ENCODE assay signal across 21 cellular contexts in genomic region chr3:67620869-67621268, GRCh38. TPM values are rescaled to one million over a fixed set of nuclear protein-coding genes. Genes with fewer than 3 reads are reported as not detected.
A peak's percentile ranks its signal among the peaks of the same experiment; 100 is the strongest.
DNase-seq lines count a peak whose midpoint lies in the region; ATAC-seq and TF ChIP-seq lines count a peak whose summit lies in the region.
"Had no signal": no experiment of that assay in that cellular context is flagged by ENCODE, and none has a peak within 500 bp of the region (broad histone marks: within the 10 kb centered on the region; RNA-seq: fewer than 3 reads in every experiment).

No MANE protein-coding gene starts in this region.

- CTCF ChIA-PET in CD4-positive, alpha-beta memory T cell (lab: Charles Lee; ENCODE audit: partially characterized antibody): no interaction called here
- CTCF ChIA-PET in T-cell (lab: Charles Lee): interaction anchor here in 1 of 2 donors (0.6 kb wide), 1 partner anchor 1439 kb away, joined by 3 read pairs; no protein-coding TSS in a partner anchor
- CTCF ChIA-PET in naive thymus-derived CD4-positive, alpha-beta T cell (lab: Charles Lee): no interaction called here

- H3K27ac Mint-ChIP-seq in CD4-positive, alpha-beta memory T cell: peak overlapping the region in 4 of 7 donors; percentile 2 to 74 (median 54)
- peak overlapping the region; percentile 50 to 62 for H3K27ac Mint-ChIP-seq in T-cell
- peak overlapping the region in 7 of 9 donors; percentile 9 to 71 (median 44) for H3K27ac Mint-ChIP-seq in naive thymus-derived CD4-positive, alpha-beta T cell
- H3K27ac Mint-ChIP-seq: CD4-positive, alpha-beta T cell had no signal

- no peaks in the 10 kb centered on the region for H3K27me3 ChIP-seq in CD4-positive, alpha-beta memory T cell (ENCODE audit: insufficient read depth, low read length)
- no peaks in the 10 kb centered on the region for H3K27me3 ChIP-seq in naive thymus-derived CD4-positive, alpha-beta T cell (ENCODE audit: control insufficient read depth in 2 of 2, insufficient read depth in 2 of 2, low read length in 2 of 2)
- no peaks in the 10 kb centered on the region for H3K27me3 ChIP-seq in vagina
- H3K27me3 ChIP-seq: BE2C, SJSA1 had no signal

- no peak overlapping the region for H3K4me3 ChIP-seq in CD4-positive, alpha-beta memory T cell (ENCODE audit: low read length in 2 of 2)
- H3K4me3 ChIP-seq in naive thymus-derived CD4-positive, alpha-beta T cell (ENCODE audit: low read length): no peak overlapping the region
- no peak overlapping the region for H3K4me3 ChIP-seq in vagina
- H3K4me3 ChIP-seq: SJSA1 had no signal

- no peak for DNase-seq in CD4-positive, alpha-beta memory T cell
- no peak for DNase-seq in T-cell
- no peak for DNase-seq in naive thymus-derived CD4-positive, alpha-beta T cell
- no peak for DNase-seq in HCEC 1CT
- no peak for DNase-seq in substantia nigra (lab: John Stamatoyannopoulos, UW)
- no peak for DNase-seq in vagina (ENCODE audit: extremely low spot score in 2 of 2)
- DNase-seq: BE2C; Calu3; CD4-positive, alpha-beta T cell; DMS53; GDM1; KBM-7; NCI-H1092; NCI-H146; NCI-H2029; NCI-H2227 treated with DMSO at 0.1 percent for 48 hours; NCI-H524 had no signal

- H3K4me1 Mint-ChIP-seq in CD4-positive, alpha-beta memory T cell: peaks cover 24 to 53% (median 43%) of the 10 kb centered on the region in 4 donors
- peaks cover 59 to 71% (median 59%) of the 10 kb centered on the region in 3 donors for H3K4me1 Mint-ChIP-seq in T-cell
- H3K4me1 Mint-ChIP-seq in naive thymus-derived CD4-positive, alpha-beta T cell: peaks cover 13 to 84% (median 76%) of the 10 kb centered on the region in 7 donors

- peaks cover 78 to 81% of the 10 kb centered on the region in 2 donors for H3K36me3 Mint-ChIP-seq in CD4-positive, alpha-beta memory T cell
- H3K36me3 Mint-ChIP-seq in T-cell: peaks cover 72% of the 10 kb centered on the region
- H3K36me3 Mint-ChIP-seq in naive thymus-derived CD4-positive, alpha-beta T cell: peaks cover 15 to 88% (median 72%) of the 10 kb centered on the region in 5 donors

- H3K27me3 Mint-ChIP-seq in CD4-positive, alpha-beta memory T cell: no peaks in the 10 kb centered on the region
- no peaks in the 10 kb centered on the region for H3K27me3 Mint-ChIP-seq in T-cell
- no peaks in the 10 kb centered on the region for H3K27me3 Mint-ChIP-seq in naive thymus-derived CD4-positive, alpha-beta T cell
- H3K27me3 Mint-ChIP-seq: CD4-positive, alpha-beta T cell had no signal

- no peak overlapping the region for H3K4me3 Mint-ChIP-seq in CD4-positive, alpha-beta memory T cell
- H3K4me3 Mint-ChIP-seq in T-cell: no peak overlapping the region
- H3K4me3 Mint-ChIP-seq in naive thymus-derived CD4-positive, alpha-beta T cell: peak overlapping the region in 1 of 10 donors; percentile 27
- H3K4me3 Mint-ChIP-seq: CD4-positive, alpha-beta T cell had no signal

- TF ChIP-seq POLR2A in vagina (IDR thresholded peaks at IDR 0.05): no peak

- no peaks in the 10 kb centered on the region for H3K9me3 Mint-ChIP-seq in CD4-positive, alpha-beta memory T cell
- no peaks in the 10 kb centered on the region for H3K9me3 Mint-ChIP-seq in T-cell
- peaks cover 0 to 1% (median 0%) of the 10 kb centered on the region in 11 donors for H3K9me3 Mint-ChIP-seq in naive thymus-derived CD4-positive, alpha-beta T cell
- H3K9me3 Mint-ChIP-seq: CD4-positive, alpha-beta T cell had no signal

- ATAC-seq in T-cell (replicated peaks in 1 of 4): no peak
- ATAC-seq in naive thymus-derived CD4-positive, alpha-beta T cell: no peak
- ATAC-seq: HepG2, Right ventricle myocardium inferior had no signal

- H3K27ac ChIP-seq in C4-2B: peak overlapping the region; percentile 61
- H3K27ac ChIP-seq in CD4-positive, alpha-beta memory T cell (ENCODE audit: low read depth, low read length): no peak overlapping the region
- H3K27ac ChIP-seq in naive thymus-derived CD4-positive, alpha-beta T cell (ENCODE audit: low read depth, low read length): no peak overlapping the region
- no peak overlapping the region for H3K27ac ChIP-seq in substantia nigra (ENCODE audit: low read depth, low read length, poor library complexity, severe bottlenecking)
- H3K27ac ChIP-seq in vagina: no peak overlapping the region
- H3K27ac ChIP-seq: SJSA1 had no signal

- peaks cover 13% of the 10 kb centered on the region for H3K36me3 ChIP-seq in CD4-positive, alpha-beta memory T cell (ENCODE audit: insufficient read depth, low read length)
- peaks cover 0 to 26% (median 5%) of the 10 kb centered on the region in 3 experiments for H3K36me3 ChIP-seq in naive thymus-derived CD4-positive, alpha-beta T cell (ENCODE audit: control insufficient read depth in 2 of 3, insufficient read depth in 3 of 3, low read length in 3 of 3)
- H3K36me3 ChIP-seq in vagina: peaks cover 0 to 4% of the 10 kb centered on the region in 2 donors
- H3K36me3 ChIP-seq: BE2C had no signal

- no peaks in the 10 kb centered on the region for H3K9me3 ChIP-seq in CD4-positive, alpha-beta memory T cell (ENCODE audit: control insufficient read depth in 1 of 2, low read length in 2 of 2)
- no peaks in the 10 kb centered on the region for H3K9me3 ChIP-seq in naive thymus-derived CD4-positive, alpha-beta T cell (ENCODE audit: control insufficient read depth in 2 of 3, low read length in 3 of 3)
- H3K9me3 ChIP-seq in vagina: no peaks in the 10 kb centered on the region
- H3K9me3 ChIP-seq: BE2C, SJSA1 had no signal

- TF ChIP-seq CTCF in C4-2B (conservative IDR thresholded peaks at IDR 0.05) (no peak), vagina (IDR thresholded peaks at IDR 0.05) (no peak)

- POLR2A ChIA-PET in CD4-positive, alpha-beta memory T cell (lab: Charles Lee; ENCODE audit: partially characterized antibody): no interaction called here
- POLR2A ChIA-PET in T-cell (lab: Charles Lee): interaction anchor here in 1 of 2 donors (0.6 kb wide), 2 partner anchors 13 to 437 kb away, joined by 4 to 8 read pairs; no protein-coding TSS in a partner anchor
- POLR2A ChIA-PET in naive thymus-derived CD4-positive, alpha-beta T cell (lab: Charles Lee): no interaction called here

- intact Hi-C loops in CD4-positive, alpha-beta memory T cell (cut with micrococcal nuclease): no loop called here
- intact Hi-C loops in naive thymus-derived CD4-positive, alpha-beta T cell (cut with micrococcal nuclease): loop anchor here in 1 of 2 donors (2.0 kb wide), 1 partner anchor 18 kb away; no protein-coding TSS in a partner anchor
- intact Hi-C loops in vagina (cut with DNase I): no loop called here

- no peaks in the 10 kb centered on the region for H3K4me1 ChIP-seq in CD4-positive, alpha-beta memory T cell (ENCODE audit: insufficient read depth, low read length)
- peaks cover 3% of the 10 kb centered on the region in 2 donors for H3K4me1 ChIP-seq in naive thymus-derived CD4-positive, alpha-beta T cell (ENCODE audit: control insufficient read depth in 2 of 2, insufficient read depth in 2 of 2, low read length in 2 of 2)
- H3K4me1 ChIP-seq in vagina: no peaks in the 10 kb centered on the region
- H3K4me1 ChIP-seq: BE2C, SJSA1 had no signal

RNA-seq across cellular contexts. Expression of gene SUCLG2, which starts 33.5 kb away (rescaled TPM):
- 10 to 100 TPM; 46.1 to 48.0 TPM for total RNA-seq in CD4-positive, alpha-beta memory T cell
- 100 to 1,000 TPM in 1 of 2 donors, 10 to 100 TPM in 1; 65.5 to 114 TPM for polyA plus RNA-seq in CD4-positive, alpha-beta memory T cell
- total RNA-seq in T-cell (10 to 100 TPM; 45.6 to 65.9 (median 49.5) TPM), vagina (29.5 TPM)
- total RNA-seq in naive thymus-derived CD4-positive, alpha-beta T cell: 10 to 100 TPM; 49.7 to 75.9 (median 61.4) TPM
- polyA plus RNA-seq in naive thymus-derived CD4-positive, alpha-beta T cell: 10 to 100 TPM; 88.5 to 97.9 TPM
